ENCODE assay signal across 8 cellular contexts in genomic region chr4:22237155-22237751, GRCh38.
A peak's percentile ranks its signal among the peaks of the same experiment; 100 is the strongest.
DNase-seq lines count a peak whose midpoint lies in the region; ATAC-seq and TF ChIP-seq lines count a peak whose summit lies in the region.

No MANE protein-coding gene starts in this region.

- no peaks in the 10 kb centered on the region for H3K9me3 ChIP-seq in DND-41 (ENCODE audit: insufficient read depth, low read length, severe bottlenecking)

- H3K9ac ChIP-seq in DND-41 (ENCODE audit: low read depth, low read length), result no peak overlapping the region

- H3K36me3 ChIP-seq in DND-41 (ENCODE audit: insufficient read depth, low read length), result no peaks in the 10 kb centered on the region

- peak; percentile 39 for TF ChIP-seq CTCF in DND-41 (IDR thresholded peaks at IDR 0.05; ENCODE audit: borderline replicate concordance, extremely low read depth, low read length, poor library complexity, severe bottlenecking)

- no peaks in the 10 kb centered on the region for H3K4me1 ChIP-seq in DND-41 (ENCODE audit: insufficient read depth, low read length)

- DNase-seq in DND-41 (no peak), NCI-H1092 (lab: John Stamatoyannopoulos, UW) (peak; percentile 40), iPS DF 19.7 (ENCODE audit: low read depth, low spot score) (peak; percentile 15), NCI-H510A (lab: John Stamatoyannopoulos, UW) (no peak), NCI-H510A treated with DMSO at 0.1 percent for 48 hours (lab: John Stamatoyannopoulos, UW) (no peak), NCI-H1105 (lab: John Stamatoyannopoulos, UW) (no peak)
- peak; percentile 44 for DNase-seq in activated T-cell treated with anti-CD3 and anti-CD28 coated beads, Interleukin-2, amount 50 U/mL, for 1 hour
- peak; percentile 28 to 45 for DNase-seq in stimulated activated CD4-positive, alpha-beta T cell treated with anti-CD3 and anti-CD28 coated beads, Interleukin-4, amount 100 ng/mL, for 48 hours (ENCODE audit: low read depth in 2 of 2)

- no peak for ATAC-seq in DND-41 (ENCODE audit: insufficient read depth, low read depth)

- no peak overlapping the region for H3K27ac ChIP-seq in DND-41 (ENCODE audit: low read length)

- no peaks in the 10 kb centered on the region for H4K20me1 ChIP-seq in DND-41 (ENCODE audit: insufficient read depth, low read length)

- H3K27me3 ChIP-seq in DND-41 (ENCODE audit: insufficient read depth, low read length, poor library complexity), result no peaks in the 10 kb centered on the region

- H3K4me3 ChIP-seq in DND-41 (ENCODE audit: low read depth in 1 of 2, low read length in 2 of 2), result no peak overlapping the region

- no peak overlapping the region for H3K4me2 ChIP-seq in DND-41 (ENCODE audit: insufficient read depth, low read length)

- no peak overlapping the region for H2AFZ ChIP-seq in DND-41 (ENCODE audit: low read depth, low read length)

- no peaks in the 10 kb centered on the region for H3K79me2 ChIP-seq in DND-41 (ENCODE audit: insufficient read depth, low read length)

Comparison
In these comparisons a context has a peak if more than half of its experiments do, and no peak if none do; other contexts are left out.
1. DNase-seq: peak in NCI-H1092 (single experiment), activated T-cell treated with anti-CD3 and anti-CD28 coated beads, Interleukin-2, amount 50 U/mL, for 1 hour (single experiment), iPS DF 19.7 (single experiment) and stimulated activated CD4-positive, alpha-beta T cell treated with anti-CD3 and anti-CD28 coated beads, Interleukin-4, amount 100 ng/mL, for 48 hours (2 of 2); none in DND-41 (single experiment), NCI-H510A (single experiment), NCI-H510A treated with DMSO at 0.1 percent for 48 hours (single experiment) and NCI-H1105 (single experiment).